Comparison of ENCODE assay signal across 18 cellular contexts in genomic region chrX:110509778-110510510, GRCh38.
DNase-seq lines count a peak whose midpoint lies in the region; ATAC-seq and TF ChIP-seq lines count a peak whose summit lies in the region.
"Had no signal": no experiment of that assay in that cellular context is flagged by ENCODE, and none has a peak within 500 bp of the region (broad histone marks: within the 10 kb centered on the region; RNA-seq: fewer than 3 reads in every experiment).

No MANE protein-coding gene starts in this region.

- WGBS in endodermal cell (ENCODE audit: insufficient coverage in 1 of 2, insufficient read length in 1 of 2), 2 experiments: 0% methylated on average over 1 of the region's 2 CpGs; no CpG with 5 or more reads in 1 of the 2 experiments
- no CpG with 5 or more reads among the region's 2 CpGs for WGBS in mesodermal cell (ENCODE audit: insufficient coverage in 2 of 2), 2 experiments

- no peaks in the 10 kb centered on the region for H3K4me1 ChIP-seq in endodermal cell (ENCODE audit: control insufficient read depth, insufficient read depth, low read length)
- H3K4me1 ChIP-seq in mesodermal cell (ENCODE audit: control insufficient read depth, insufficient read depth, low read length, poor library complexity, severe bottlenecking): peaks cover 14% of the 10 kb centered on the region
- H3K4me1 ChIP-seq: BLaER1 treated with 17β-estradiol and CSF1 and Interleukin-3, amounts not matched to agents 10 nM and 100 nM had no signal

- H3K4me3 ChIP-seq in endodermal cell (ENCODE audit: low read length) (peak overlapping the region; percentile 24), mesodermal cell (ENCODE audit: extremely low read depth, insufficient read depth, low read length, poor library complexity, severe bottlenecking) (no peak overlapping the region)
- H3K4me3 ChIP-seq: BLaER1 treated with 17β-estradiol and CSF1 and Interleukin-3, amounts not matched to agents 10 nM and 100 nM had no signal

- H3K9me3 Mint-ChIP-seq in endodermal cell: peaks cover 6% of the 10 kb centered on the region
- H3K9me3 Mint-ChIP-seq in activated T-helper 2 cell treated with anti-CD3 and anti-CD28 coated beads, Interferon-gamma antibody, Interleukin-2, Interleukin-4, amounts not matched to agents 10 μg/mL and 5 μg/mL and 100 μg/mL, durations not matched to agents 14 hours and 24 hours and 36 hours: no peaks in the 10 kb centered on the region
- H3K9me3 Mint-ChIP-seq: activated CD4-positive, alpha-beta T cell treated with anti-CD3 and anti-CD28 coated beads, Interleukin-2, amount 10 ng/mL, durations not matched to agents 24 days and 14 days had no signal

- H3K36me3 Mint-ChIP-seq in endodermal cell (ENCODE audit: low read depth): no peaks in the 10 kb centered on the region
- H3K36me3 Mint-ChIP-seq in activated T-helper 2 cell treated with anti-CD3 and anti-CD28 coated beads, Interferon-gamma antibody, Interleukin-2, Interleukin-4, amounts not matched to agents 10 μg/mL and 5 μg/mL and 100 μg/mL, durations not matched to agents 14 hours and 24 hours and 36 hours (ENCODE audit: low read depth): no peaks in the 10 kb centered on the region
- H3K36me3 Mint-ChIP-seq: naive B cell had no signal

- intact Hi-C loops in activated T-helper 2 cell treated with anti-CD3 and anti-CD28 coated beads, Interferon-gamma antibody, Interleukin-2, Interleukin-4, amounts not matched to agents 10 μg/mL and 5 μg/mL and 100 μg/mL, durations not matched to agents 14 hours and 24 hours and 36 hours (cut with micrococcal nuclease): no loop called here

- H3K27me3 ChIP-seq in endodermal cell (ENCODE audit: control insufficient read depth, insufficient read depth, low read length, poor library complexity, severe bottlenecking): no peaks in the 10 kb centered on the region

- H3K36me3 ChIP-seq in endodermal cell (ENCODE audit: control insufficient read depth, insufficient read depth, low read length): no peaks in the 10 kb centered on the region
- no peaks in the 10 kb centered on the region for H3K36me3 ChIP-seq in mesodermal cell (ENCODE audit: control insufficient read depth, insufficient read depth, low read length)
- H3K36me3 ChIP-seq: BLaER1 treated with 17β-estradiol and CSF1 and Interleukin-3, amounts not matched to agents 10 nM and 100 nM had no signal

- DNase-seq in EL: peak; percentile 58
- DNase-seq in endodermal cell: peak; percentile 55
- no peak for DNase-seq in DMS 273 (lab: John Stamatoyannopoulos, UW; ENCODE audit: unreplicated experiment)
- no peak for DNase-seq in NOMO-1 treated with dmso at 0.1 percent for 144 hours (lab: John Stamatoyannopoulos, UW; ENCODE audit: unreplicated experiment)
- no peak for DNase-seq in activated T-helper 2 cell treated with anti-CD3 and anti-CD28 coated beads, Interferon-gamma antibody, Interleukin-2, Interleukin-4, amounts not matched to agents 10 μg/mL and 5 μg/mL and 100 μg/mL, durations not matched to agents 14 hours and 24 hours and 36 hours (ENCODE audit: low spot score)
- DNase-seq: activated CD4-positive, alpha-beta T cell treated with anti-CD3 and anti-CD28 coated beads, Interleukin-2, amount 10 ng/mL, durations not matched to agents 24 days and 14 days; activated T-cell treated with anti-CD3 and anti-CD28 coated beads, Interleukin-2, amount 50 U/mL, for 72 hours; amygdala; dermis blood vessel endothelial cell; naive B cell; NCI-H226; retina; T-helper 9 cell had no signal

- ATAC-seq in GM18858 (IDR thresholded peaks at IDR 0.05; ENCODE audit: unreplicated experiment): no peak
- ATAC-seq: activated T-cell treated with anti-CD3 and anti-CD28 coated beads, Interleukin-2, amount 50 U/mL, for 72 hours had no signal

- peak overlapping the region; percentile 16 for H3K4me3 Mint-ChIP-seq in endodermal cell
- H3K4me3 Mint-ChIP-seq in activated T-helper 2 cell treated with anti-CD3 and anti-CD28 coated beads, Interferon-gamma antibody, Interleukin-2, Interleukin-4, amounts not matched to agents 10 μg/mL and 5 μg/mL and 100 μg/mL, durations not matched to agents 14 hours and 24 hours and 36 hours (ENCODE audit: low read depth): no peak overlapping the region
- H3K4me3 Mint-ChIP-seq: activated CD4-positive, alpha-beta T cell treated with anti-CD3 and anti-CD28 coated beads, Interleukin-2, amount 10 ng/mL, durations not matched to agents 24 days and 14 days; activated T-cell treated with anti-CD3 and anti-CD28 coated beads, Interleukin-2, amount 50 U/mL, for 72 hours; naive B cell had no signal

- H3K27ac ChIP-seq in endodermal cell (ENCODE audit: low read depth, low read length) (peak overlapping the region; percentile 74), mesodermal cell (ENCODE audit: low read depth, low read length, severe bottlenecking) (peak overlapping the region; percentile 82)
- H3K27ac ChIP-seq: BLaER1 treated with 17β-estradiol and CSF1 and Interleukin-3, amounts not matched to agents 10 nM and 100 nM; HL-60 had no signal

- TF ChIP-seq CTCF in endodermal cell (conservative IDR thresholded peaks at IDR 0.05): no peak

- no peaks in the 10 kb centered on the region for H3K27me3 Mint-ChIP-seq in endodermal cell (ENCODE audit: insufficient read depth)
- no peaks in the 10 kb centered on the region for H3K27me3 Mint-ChIP-seq in activated T-helper 2 cell treated with anti-CD3 and anti-CD28 coated beads, Interferon-gamma antibody, Interleukin-2, Interleukin-4, amounts not matched to agents 10 μg/mL and 5 μg/mL and 100 μg/mL, durations not matched to agents 14 hours and 24 hours and 36 hours (ENCODE audit: low read depth)
- H3K27me3 Mint-ChIP-seq: activated CD4-positive, alpha-beta T cell treated with anti-CD3 and anti-CD28 coated beads, Interleukin-2, amount 10 ng/mL, durations not matched to agents 24 days and 14 days had no signal

- TF ChIP-seq RAD21 in Ishikawa (IDR thresholded peaks at IDR 0.05; ENCODE audit: low read depth): no peak

- no peak for TF ChIP-seq EP300 in Ishikawa (IDR thresholded peaks at IDR 0.05; ENCODE audit: borderline replicate concordance)

- H3K9me3 ChIP-seq in endodermal cell (ENCODE audit: control insufficient read depth, low read length) (peaks cover 10% of the 10 kb centered on the region), mesodermal cell (ENCODE audit: control insufficient read depth, low read length) (no peaks in the 10 kb centered on the region)

- peaks cover 28% of the 10 kb centered on the region for H3K4me1 Mint-ChIP-seq in endodermal cell
- H3K4me1 Mint-ChIP-seq in activated T-helper 2 cell treated with anti-CD3 and anti-CD28 coated beads, Interferon-gamma antibody, Interleukin-2, Interleukin-4, amounts not matched to agents 10 μg/mL and 5 μg/mL and 100 μg/mL, durations not matched to agents 14 hours and 24 hours and 36 hours (ENCODE audit: low read depth): no peaks in the 10 kb centered on the region
- H3K4me1 Mint-ChIP-seq: activated CD4-positive, alpha-beta T cell treated with anti-CD3 and anti-CD28 coated beads, Interleukin-2, amount 10 ng/mL, durations not matched to agents 24 days and 14 days; naive B cell had no signal

- peak overlapping the region; percentile 97 for H3K27ac Mint-ChIP-seq in endodermal cell
- no peak overlapping the region for H3K27ac Mint-ChIP-seq in activated T-helper 2 cell treated with anti-CD3 and anti-CD28 coated beads, Interferon-gamma antibody, Interleukin-2, Interleukin-4, amounts not matched to agents 10 μg/mL and 5 μg/mL and 100 μg/mL, durations not matched to agents 14 hours and 24 hours and 36 hours
- H3K27ac Mint-ChIP-seq: activated CD4-positive, alpha-beta T cell treated with anti-CD3 and anti-CD28 coated beads, Interleukin-2, amount 10 ng/mL, durations not matched to agents 24 days and 14 days; activated T-cell treated with anti-CD3 and anti-CD28 coated beads, Interleukin-2, amount 50 U/mL, for 72 hours; naive B cell had no signal

- peak overlapping the region; percentile 63 for H3K9ac ChIP-seq in endodermal cell (ENCODE audit: extremely low read depth, low read length, poor library complexity, severe bottlenecking)
- H3K9ac ChIP-seq: BLaER1 treated with 17β-estradiol and CSF1 and Interleukin-3, amounts not matched to agents 10 nM and 100 nM had no signal

TF ChIP-seq in Ishikawa, 13 proteins besides CTCF, POLR2A, EP300 and RAD21:
- TF ChIP-seq, protein P1, sequence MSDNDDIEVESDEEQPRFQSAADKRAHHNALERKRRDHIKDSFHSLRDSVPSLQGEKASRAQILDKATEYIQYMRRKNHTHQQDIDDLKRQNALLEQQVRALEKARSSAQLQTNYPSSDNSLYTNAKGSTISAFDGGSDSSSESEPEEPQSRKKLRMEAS (IDR thresholded peaks at IDR 0.05): no peak
- TF ChIP-seq TEAD4 (IDR thresholded peaks at IDR 0.05): 0 out of 2 replicates have a peak, but pooled peaks have one; percentile 57

Comparison
In these comparisons a context has a peak if more than half of its experiments do, and no peak if none do; other contexts are left out.
1. DNase-seq: peak in EL (single experiment) and endodermal cell (single experiment); none in DMS 273 (single experiment), NOMO-1 treated with dmso at 0.1 percent for 144 hours (single experiment) and activated T-helper 2 cell treated with anti-CD3 and anti-CD28 coated beads, Interferon-gamma antibody, Interleukin-2, Interleukin-4, amounts not matched to agents 10 μg/mL and 5 μg/mL and 100 μg/mL, durations not matched to agents 14 hours and 24 hours and 36 hours (single experiment).